ENCODE assay signal across 13 cellular contexts in genomic region chr4:42824278-42824977, GRCh38.
DNase-seq lines count a peak whose midpoint lies in the region; ATAC-seq and TF ChIP-seq lines count a peak whose summit lies in the region.
"Had no signal": no experiment of that assay in that cellular context is flagged by ENCODE, and none has a peak within 500 bp of the region (broad histone marks: within the 10 kb centered on the region; RNA-seq: fewer than 3 reads in every experiment).

No MANE protein-coding gene starts in this region.

- TF ChIP-seq EP300 in stomach (IDR thresholded peaks at IDR 0.05) = no peak

- TF ChIP-seq POLR2A in stomach (IDR thresholded peaks at IDR 0.05) = no peak

- peak in 1 of 2 donors; percentile 10 for TF ChIP-seq RAD21 in liver (IDR thresholded peaks at IDR 0.05)

- WGBS in liver = 33% methylated on average over 1 of the region's 1 CpG
- WGBS in stomach, 5 donors = 34 to 68% (median 48%) methylated on average over 1 of the region's 1 CpG
- 62 to 84% (median 75%) methylated on average over 1 of the region's 1 CpG for WGBS in psoas muscle, 3 donors

- H3K9ac ChIP-seq in liver (ENCODE audit: low read depth in 1 of 2, low read length in 2 of 2) = no peak overlapping the region
- H3K9ac ChIP-seq: GM23248 had no signal

- H3K27me3 ChIP-seq in liver (ENCODE audit: control insufficient read depth in 4 of 4, insufficient read depth in 4 of 4, low read length in 3 of 4) = peaks cover 0 to 14% (median 9%) of the 10 kb centered on the region in 4 donors
- H3K27me3 ChIP-seq in stomach = peaks cover 0 to 17% (median 0%) of the 10 kb centered on the region in 3 donors
- no peaks in the 10 kb centered on the region for H3K27me3 ChIP-seq in psoas muscle (ENCODE audit: insufficient read depth in 3 of 3, low read length in 2 of 3)

- intact Hi-C loops in stomach (cut with DNase I; ENCODE audit: low total_unique reads) = no loop called here
- intact Hi-C loops in psoas muscle (cut with DNase I) = no loop called here

- ATAC-seq in HG03442 (IDR thresholded peaks at IDR 0.05; ENCODE audit: unreplicated experiment) (no peak), psoas muscle (no peak)

- H3K36me3 ChIP-seq in liver (ENCODE audit: control insufficient read depth in 4 of 4, insufficient read depth in 3 of 4, low read depth in 1 of 4, low read length in 3 of 4) (no peaks in the 10 kb centered on the region), stomach (no peaks in the 10 kb centered on the region), psoas muscle (ENCODE audit: insufficient read depth in 1 of 2, low read depth in 1 of 2) (no peaks in the 10 kb centered on the region)

- peak overlapping the region; percentile 29; the same call in 1 of the 2 replicates for H3K27ac ChIP-seq in VCaP
- no peak overlapping the region for H3K27ac ChIP-seq in liver (ENCODE audit: low read depth in 1 of 2, low read length in 2 of 2)
- H3K27ac ChIP-seq in stomach = no peak overlapping the region
- no peak overlapping the region for H3K27ac ChIP-seq in psoas muscle
- H3K27ac ChIP-seq: GM23248 had no signal

- H3K4me1 ChIP-seq in liver (ENCODE audit: control insufficient read depth in 4 of 4, insufficient read depth in 4 of 4, low read length in 3 of 4) (peaks cover 0 to 4% (median 0%) of the 10 kb centered on the region in 4 donors), stomach (peaks cover 0 to 4% (median 2%) of the 10 kb centered on the region in 4 donors), psoas muscle (no peaks in the 10 kb centered on the region)

- TF ChIP-seq CTCF in VCaP (conservative IDR thresholded peaks at IDR 0.05) (no peak), liver (IDR thresholded peaks at IDR 0.05; ENCODE audit: low read depth, low read length, missing input control) (no peak), stomach (IDR thresholded peaks at IDR 0.05) (no peak), psoas muscle (IDR thresholded peaks at IDR 0.05) (no peak)

- DNase-seq in DMS53 (lab: John Stamatoyannopoulos, UW) (peak; percentile 79), stomach (peak; percentile 26), Kasumi-1 (lab: John Stamatoyannopoulos, UW) (no peak), dermis blood vessel endothelial cell (no peak), psoas muscle (no peak)
- DNase-seq: C1 segment of cervical spinal cord; CD4-positive, alpha-beta T cell; DMS153; GM23248; H7 had no signal

- no peaks in the 10 kb centered on the region for H3K9me3 ChIP-seq in liver (ENCODE audit: control insufficient read depth in 4 of 4, low read length in 3 of 4)
- H3K9me3 ChIP-seq in stomach = no peaks in the 10 kb centered on the region
- H3K9me3 ChIP-seq in psoas muscle = no peaks in the 10 kb centered on the region

- no peak overlapping the region for H3K4me3 ChIP-seq in liver (ENCODE audit: low read depth in 1 of 3, low read length in 3 of 3)
- no peak overlapping the region for H3K4me3 ChIP-seq in stomach
- H3K4me3 ChIP-seq in psoas muscle = no peak overlapping the region
- H3K4me3 ChIP-seq: GM23248 had no signal

TF ChIP-seq in liver, 16 proteins besides CTCF, POLR2A, EP300 and RAD21:
- peak; percentile 45 to 79 for TF ChIP-seq JUND (IDR thresholded peaks at IDR 0.05)
- peak; percentile 70 to 75 for TF ChIP-seq HNF4A (conservative IDR thresholded peaks at IDR 0.05)
- TF ChIP-seq NR2F2 (IDR thresholded peaks at IDR 0.05) = no peak
- TF ChIP-seq FOXA1 (IDR thresholded peaks at IDR 0.05) = peak; percentile 88
- TF ChIP-seq FOXA2 (IDR thresholded peaks at IDR 0.05) = peak; percentile 88
- peak in 1 of 2 donors; percentile 32 for TF ChIP-seq EGR1 (IDR thresholded peaks at IDR 0.05; ENCODE audit: low read depth in 2 of 2)
- peak; percentile 54 for TF ChIP-seq SP1 (IDR thresholded peaks at IDR 0.05)
- no peak for TF ChIP-seq TAF1 (conservative IDR thresholded peaks at IDR 0.05)
- TF ChIP-seq GABPA (IDR thresholded peaks at IDR 0.05 in 1 of 2, conservative IDR thresholded peaks at IDR 0.05 in 1 of 2) = peak in 1 of 2 donors; percentile 32
- peak; percentile 61 to 78 for TF ChIP-seq RXRA (IDR thresholded peaks at IDR 0.05)
- TF ChIP-seq MAX (IDR thresholded peaks at IDR 0.05) = peak; percentile 35
- peak; percentile 50 for TF ChIP-seq YY1 (IDR thresholded peaks at IDR 0.05)
- TF ChIP-seq REST (IDR thresholded peaks at IDR 0.05) = no peak
- TF ChIP-seq HNF4G (IDR thresholded peaks at IDR 0.05) = no peak
- TF ChIP-seq ATF3 (IDR thresholded peaks at IDR 0.05) = peak; percentile 65
- TF ChIP-seq ZBTB33 (IDR thresholded peaks at IDR 0.05) = peak; percentile 53
TF ChIP-seq in liver: peak in this region for 12.

Comparison
In these comparisons a context has a peak if more than half of its experiments do, and no peak if none do; other contexts are left out.
1. DNase-seq: peak in DMS53 (single experiment) and stomach (single experiment); none in Kasumi-1 (0 of 2), dermis blood vessel endothelial cell (single experiment) and psoas muscle (0 of 2).